Comparison of ENCODE assay signal across 20 cellular contexts in the genomic region with DNA sequence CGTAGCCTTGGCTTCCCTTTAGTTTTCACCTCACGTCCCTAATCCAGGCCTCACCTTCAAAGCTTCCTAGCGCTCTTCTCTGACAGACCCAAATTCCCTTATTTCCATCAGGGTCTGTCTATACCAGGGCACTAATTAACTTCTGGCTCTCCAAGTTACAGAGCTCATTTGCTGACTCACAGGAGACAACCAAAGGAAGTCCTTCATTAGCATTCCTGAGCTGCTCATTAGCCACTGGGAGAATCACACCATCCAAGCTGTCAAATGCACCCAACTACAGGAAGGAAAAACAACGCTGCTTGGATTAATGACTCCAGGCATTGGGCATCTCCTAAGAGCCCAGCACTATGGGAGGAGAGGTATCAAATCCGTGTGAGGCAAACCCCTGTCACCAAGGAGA.
A peak's percentile ranks its signal among the peaks of the same experiment; 100 is the strongest.
DNase-seq lines count a peak whose midpoint lies in the region; ATAC-seq and TF ChIP-seq lines count a peak whose summit lies in the region.
"Had no signal": no experiment of that assay in that cellular context is flagged by ENCODE, and none has a peak within 500 bp of the region (broad histone marks: within the 10 kb centered on the region; RNA-seq: fewer than 3 reads in every experiment).

No MANE protein-coding gene starts in this region.

- no peak overlapping the region for H2BK15ac ChIP-seq in neuronal stem cell (ENCODE audit: low read length)

- H3K36me3 Mint-ChIP-seq in WTC11: no peaks in the 10 kb centered on the region
- no peaks in the 10 kb centered on the region for H3K36me3 Mint-ChIP-seq in activated CD8-positive, alpha-beta T cell treated with anti-CD3 and anti-CD28 coated beads, Interleukin-2, amount 10 ng/mL, durations not matched to agents 7 days and 5 days (ENCODE audit: low read depth)

- H3K23ac ChIP-seq in neuronal stem cell (ENCODE audit: low read depth, low read length, poor library complexity): no peak overlapping the region

- H3K4me1 ChIP-seq in esophagus muscularis mucosa: peaks cover 0 to 3% (median 0%) of the 10 kb centered on the region in 4 donors
- peaks cover 3 to 9% of the 10 kb centered on the region in 2 donors for H3K4me1 ChIP-seq in neuronal stem cell (ENCODE audit: control insufficient read depth in 2 of 2, insufficient read depth in 1 of 2, low read depth in 1 of 2, low read length in 2 of 2)
- H3K4me1 ChIP-seq: A549, Peyer's patch had no signal

- no peaks in the 10 kb centered on the region for H3K27me3 Mint-ChIP-seq in WTC11 (ENCODE audit: low read depth)
- peaks cover 10% of the 10 kb centered on the region for H3K27me3 Mint-ChIP-seq in activated CD8-positive, alpha-beta T cell treated with anti-CD3 and anti-CD28 coated beads, Interleukin-2, amount 10 ng/mL, durations not matched to agents 7 days and 5 days (ENCODE audit: low read depth)

- H3K27me3 ChIP-seq in esophagus muscularis mucosa: peaks cover 0 to 37% (median 0%) of the 10 kb centered on the region in 4 donors
- no peaks in the 10 kb centered on the region for H3K27me3 ChIP-seq in neuronal stem cell (ENCODE audit: control insufficient read depth in 3 of 3, insufficient read depth in 3 of 3, low read depth in 1 of 3, low read length in 3 of 3)
- H3K27me3 ChIP-seq: Peyer's patch had no signal

- no peak overlapping the region for H4K91ac ChIP-seq in neuronal stem cell (ENCODE audit: low read depth, low read length, poor library complexity)

- DNase-seq in ELF-1 (ENCODE audit: low read depth, low spot score) (peak; percentile 66), WTC11 (ENCODE audit: low spot score) (no peak), esophagus muscularis mucosa (ENCODE audit: extremely low spot score) (peak; percentile 74), neuronal stem cell (ENCODE audit: low spot score) (peak; percentile 45), AG08396 (ENCODE audit: low spot score) (no peak)
- DNase-seq in activated CD8-positive, alpha-beta T cell treated with anti-CD3 and anti-CD28 coated beads, Interleukin-2, amount 10 ng/mL, durations not matched to agents 7 days and 5 days: no peak
- DNase-seq: AML-193; Calu3; CD4-positive, alpha-beta T cell; DND-41; MG63; NCI-H1092 treated with DMSO at 0.1 percent for 48 hours; NCI-H1694 treated with DMSO at 0.1 percent for 48 hours; NCI-H774; Peyer's patch; SHP77 had no signal

- no peak overlapping the region for H3K4me2 ChIP-seq in neuronal stem cell (ENCODE audit: insufficient read depth, low read length, poor library complexity, severe bottlenecking)
- H3K4me2 ChIP-seq: A549 had no signal

- H3K4me1 Mint-ChIP-seq in WTC11: peaks cover 26% of the 10 kb centered on the region
- H3K4me1 Mint-ChIP-seq in activated CD8-positive, alpha-beta T cell treated with anti-CD3 and anti-CD28 coated beads, Interleukin-2, amount 10 ng/mL, durations not matched to agents 7 days and 5 days (ENCODE audit: low read depth): no peaks in the 10 kb centered on the region

- no peak overlapping the region for H2BK5ac ChIP-seq in neuronal stem cell (ENCODE audit: low read length)

- 51% methylated on average over 5 of the region's 5 CpGs for WGBS in esophagus muscularis mucosa
- WGBS in neuronal stem cell (ENCODE audit: extremely low coverage in 2 of 2, insufficient read length in 2 of 2, insufficient replicate concordance in 1 of 2), 2 donors: no CpG with 5 or more reads among the region's 5 CpGs

- H4K8ac ChIP-seq in neuronal stem cell (ENCODE audit: low read depth, low read length): no peak overlapping the region

- H3K27ac ChIP-seq in esophagus muscularis mucosa (replicated peaks in 1 of 4): no peak overlapping the region
- H3K27ac ChIP-seq in neuronal stem cell (replicated peaks; ENCODE audit: low read length): peak overlapping the region; percentile 72
- H3K27ac ChIP-seq: A549, Peyer's patch had no signal

- H3K4ac ChIP-seq in neuronal stem cell (ENCODE audit: low read length): no peak overlapping the region

- ATAC-seq in WTC11 (peak; percentile 68), GM18868 (IDR thresholded peaks at IDR 0.05; ENCODE audit: unreplicated experiment) (no peak), HG03565 (IDR thresholded peaks at IDR 0.05; ENCODE audit: unreplicated experiment) (no peak)
- no peak for ATAC-seq in activated CD8-positive, alpha-beta T cell treated with anti-CD3 and anti-CD28 coated beads, Interleukin-2, amount 10 ng/mL, durations not matched to agents 7 days and 5 days
- ATAC-seq: A549, HepG2 had no signal

- no peak overlapping the region for H3K9ac ChIP-seq in neuronal stem cell (ENCODE audit: low read depth, low read length, poor library complexity)

- intact Hi-C loops in esophagus muscularis mucosa (cut with DNase I): no loop called here

- H3K36me3 ChIP-seq in esophagus muscularis mucosa (no peaks in the 10 kb centered on the region), neuronal stem cell (replicated peaks in 1 of 2; ENCODE audit: control insufficient read depth in 2 of 2, insufficient read depth in 2 of 2, low read length in 2 of 2) (no peaks in the 10 kb centered on the region)
- H3K36me3 ChIP-seq: MG63, Peyer's patch had no signal

- no peak for TF ChIP-seq EP300 in esophagus muscularis mucosa (IDR thresholded peaks at IDR 0.05)

- H3K9me3 ChIP-seq in esophagus muscularis mucosa: no peaks in the 10 kb centered on the region
- H3K9me3 ChIP-seq in neuronal stem cell (replicated peaks in 1 of 2; ENCODE audit: control insufficient read depth in 2 of 2, insufficient read depth in 1 of 2, low read depth in 1 of 2, low read length in 2 of 2): no peaks in the 10 kb centered on the region
- H3K9me3 ChIP-seq: A549, MG63, Peyer's patch had no signal

- no peak for TF ChIP-seq POLR2A in esophagus muscularis mucosa (IDR thresholded peaks at IDR 0.05; ENCODE audit: low read depth)

- no peak overlapping the region for H3K27ac Mint-ChIP-seq in WTC11
- no peak overlapping the region for H3K27ac Mint-ChIP-seq in activated CD8-positive, alpha-beta T cell treated with anti-CD3 and anti-CD28 coated beads, Interleukin-2, amount 10 ng/mL, durations not matched to agents 7 days and 5 days
- H3K27ac Mint-ChIP-seq: CD4-positive, alpha-beta T cell had no signal

- no peaks in the 10 kb centered on the region for H3K9me3 Mint-ChIP-seq in WTC11
- H3K9me3 Mint-ChIP-seq in activated CD8-positive, alpha-beta T cell treated with anti-CD3 and anti-CD28 coated beads, Interleukin-2, amount 10 ng/mL, durations not matched to agents 7 days and 5 days (ENCODE audit: insufficient read depth): no peaks in the 10 kb centered on the region
- H3K9me3 Mint-ChIP-seq: CD4-positive, alpha-beta T cell had no signal

- no peak overlapping the region; the same call in 1 of the 2 replicates for H3K4me3 Mint-ChIP-seq in WTC11
- no peak overlapping the region for H3K4me3 Mint-ChIP-seq in activated CD8-positive, alpha-beta T cell treated with anti-CD3 and anti-CD28 coated beads, Interleukin-2, amount 10 ng/mL, durations not matched to agents 7 days and 5 days
- H3K4me3 Mint-ChIP-seq: CD4-positive, alpha-beta T cell had no signal

- H3K18ac ChIP-seq in neuronal stem cell (ENCODE audit: low read length): no peak overlapping the region

- no peaks in the 10 kb centered on the region for H3K79me1 ChIP-seq in neuronal stem cell (ENCODE audit: low read depth, low read length)

- POLR2A ChIA-PET in WTC11 (lab: Charles Lee): no interaction called here
- POLR2A ChIA-PET in activated CD8-positive, alpha-beta T cell treated with anti-CD3 and anti-CD28 coated beads, Interleukin-2, amount 10 ng/mL, durations not matched to agents 7 days and 5 days (lab: Charles Lee): no interaction called here

- H3K4me3 ChIP-seq in esophagus muscularis mucosa (no peak overlapping the region), neuronal stem cell (ENCODE audit: low read length in 2 of 2) (no peak overlapping the region)
- H3K4me3 ChIP-seq: A549, MG63, Peyer's patch had no signal

- no peak overlapping the region for H2BK120ac ChIP-seq in neuronal stem cell (ENCODE audit: low read depth, low read length)

- TF ChIP-seq CTCF in WTC11 (IDR thresholded peaks at IDR 0.05): no peak
- no peak for TF ChIP-seq CTCF in esophagus muscularis mucosa (IDR thresholded peaks at IDR 0.05)

- CTCF ChIA-PET in WTC11 (lab: Charles Lee): interaction anchor here (1.0 to 1.4 kb wide), 2 partner anchors 41 to 108 kb away, joined by 4 to 6 read pairs; no protein-coding TSS in a partner anchor
- CTCF ChIA-PET in activated CD8-positive, alpha-beta T cell treated with anti-CD3 and anti-CD28 coated beads, Interleukin-2, amount 10 ng/mL, durations not matched to agents 7 days and 5 days (lab: Charles Lee): no interaction called here

- no peak overlapping the region for H3K14ac ChIP-seq in neuronal stem cell (ENCODE audit: low read length)

- H2AK5ac ChIP-seq in neuronal stem cell (ENCODE audit: low read depth, low read length): no peak overlapping the region

- no peak overlapping the region for H2AFZ ChIP-seq in neuronal stem cell (ENCODE audit: low read length)

- no peak overlapping the region for H2BK12ac ChIP-seq in neuronal stem cell (ENCODE audit: low read length)

TF ChIP-seq in WTC11, 78 proteins besides CTCF, POLR2A, EP300 and RAD21:
- TF ChIP-seq, protein P1, sequence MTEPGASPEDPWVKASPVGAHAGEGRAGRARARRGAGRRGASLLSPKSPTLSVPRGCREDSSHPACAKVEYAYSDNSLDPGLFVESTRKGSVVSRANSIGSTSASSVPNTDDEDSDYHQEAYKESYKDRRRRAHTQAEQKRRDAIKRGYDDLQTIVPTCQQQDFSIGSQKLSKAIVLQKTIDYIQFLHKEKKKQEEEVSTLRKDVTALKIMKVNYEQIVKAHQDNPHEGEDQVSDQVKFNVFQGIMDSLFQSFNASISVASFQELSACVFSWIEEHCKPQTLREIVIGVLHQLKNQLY (CRISPR knock-in tag; IDR thresholded peaks at IDR 0.05): no peak
- no peak for TF ChIP-seq KAT7 (CRISPR knock-in tag; IDR thresholded peaks at IDR 0.05; ENCODE audit: borderline replicate concordance)

Comparison
In these comparisons a context has a peak if more than half of its experiments do, and no peak if none do; other contexts are left out.
1. DNase-seq: peak in ELF-1 (single experiment), esophagus muscularis mucosa (single experiment) and neuronal stem cell (single experiment); none in WTC11 (single experiment), activated CD8-positive, alpha-beta T cell treated with anti-CD3 and anti-CD28 coated beads, Interleukin-2, amount 10 ng/mL, durations not matched to agents 7 days and 5 days (single experiment) and AG08396 (single experiment).